In genomic region chr2:169091761-169092523, GRCh38 we compare ENCODE assay signal across 15 cellular contexts. TPM values are rescaled to one million over a fixed set of nuclear protein-coding genes. Genes with fewer than 3 reads are reported as not detected.
A peak's percentile ranks its signal among the peaks of the same experiment; 100 is the strongest.
DNase-seq lines count a peak whose midpoint lies in the region; ATAC-seq and TF ChIP-seq lines count a peak whose summit lies in the region.
"Had no signal": no experiment of that assay in that cellular context is flagged by ENCODE, and none has a peak within 500 bp of the region (broad histone marks: within the 10 kb centered on the region; RNA-seq: fewer than 3 reads in every experiment).

No MANE protein-coding gene starts in this region.

- in situ Hi-C loops in mammary epithelial cell (cut with MboI; ENCODE audit: low sequenced_read_pairs in 2 of 2): no loop called here

- H3K4me2 ChIP-seq in mammary epithelial cell (ENCODE audit: insufficient read depth, low read depth, low read length): peak overlapping the region; percentile 53

- no peaks in the 10 kb centered on the region for H4K20me1 ChIP-seq in mammary epithelial cell (ENCODE audit: insufficient read depth, low read length)

- no peaks in the 10 kb centered on the region for H3K9me3 ChIP-seq in mammary epithelial cell (replicated peaks; ENCODE audit: insufficient read depth, low read length)
- H3K9me3 ChIP-seq: SJSA1 had no signal

- H3K4me3 ChIP-seq in mammary epithelial cell (replicated peaks in 1 of 3; ENCODE audit: insufficient read depth in 1 of 3, low read depth in 2 of 3, low read length in 3 of 3): no peak overlapping the region
- H3K4me3 ChIP-seq: SJSA1 had no signal

- no peaks in the 10 kb centered on the region for H3K79me2 ChIP-seq in mammary epithelial cell (ENCODE audit: insufficient read depth, low read length)

- H3K27me3 ChIP-seq in mammary epithelial cell (ENCODE audit: insufficient read depth, low read length): no peaks in the 10 kb centered on the region
- H3K27me3 ChIP-seq: SJSA1 had no signal

- H3K27ac ChIP-seq in mammary epithelial cell (ENCODE audit: insufficient read depth, low read depth, low read length): no peak overlapping the region
- H3K27ac ChIP-seq: SJSA1 had no signal

- no peak overlapping the region for H3K9ac ChIP-seq in mammary epithelial cell (ENCODE audit: insufficient read depth, low read length)

- H3K4me1 ChIP-seq in mammary epithelial cell (ENCODE audit: insufficient read depth, low read length): peaks cover 46% of the 10 kb centered on the region

- BruUV-seq in mammary epithelial cell (replicated peaks; lab: Mats Ljungman, UMichigan): no TSS peak

- intact Hi-C loops in left cardiac atrium (cut with DNase I): no loop called here
- intact Hi-C loops in cardiac septum (cut with DNase I): no loop called here
- intact Hi-C loops in mammary epithelial cell (cut with micrococcal nuclease): loop anchor here (2.0 kb wide), 1 partner anchor 19 kb away; no protein-coding TSS in a partner anchor
- intact Hi-C loops in left colon (cut with DNase I, micrococcal nuclease): no loop called here

- no peak overlapping the region for H2AFZ ChIP-seq in mammary epithelial cell (ENCODE audit: low read depth, low read length)

- no peaks in the 10 kb centered on the region for H3K36me3 ChIP-seq in mammary epithelial cell (ENCODE audit: insufficient read depth, low read length)
- H3K36me3 ChIP-seq: SJSA1 had no signal

- WGBS in mammary epithelial cell (ENCODE audit: low coverage, missing lambda C conversion rate): 28% methylated on average over 8 of the region's 8 CpGs

- no peak for TF ChIP-seq CTCF in mammary epithelial cell (conservative IDR thresholded peaks at IDR 0.05 in 1 of 2, IDR thresholded peaks at IDR 0.05 in 1 of 2; ENCODE audit: extremely low read depth in 1 of 2, insufficient read depth in 1 of 2, low read depth in 1 of 2, low read length in 2 of 2)

- CTCF ChIA-PET in mammary epithelial cell (lab: Charles Lee; ENCODE audit: low non-redundant PET): no interaction called here

- DNase-seq in left cardiac atrium (no peak), cardiac septum (ENCODE audit: low spot score) (no peak), mammary epithelial cell (peak; percentile 87), left colon (peak; percentile 76 to 85)
- DNase-seq in activated CD4-positive, CD25-positive, alpha-beta regulatory T cell treated with anti-CD3 and anti-CD28 coated beads, Interleukin-2, amount 50 U/mL, for 72 hours: no peak
- DNase-seq: activated CD4-positive, CD25-positive, alpha-beta regulatory T cell; activated T-cell treated with anti-CD3 and anti-CD28 coated beads, Interleukin-2, amount 50 U/mL, for 72 hours; caudate nucleus had no signal

- dilution Hi-C loops in mammary epithelial cell (cut with HindIII; ENCODE audit: low sequenced_read_pairs): no loop called here

- peak; percentile 55 to 61 for ATAC-seq in left cardiac atrium
- ATAC-seq in left colon: peak; percentile 81
- ATAC-seq in GM21515 (IDR thresholded peaks at IDR 0.05; ENCODE audit: unreplicated experiment): no peak
- no peak for ATAC-seq in GM19452 (IDR thresholded peaks at IDR 0.05; ENCODE audit: unreplicated experiment)
- ATAC-seq in GM21737 (IDR thresholded peaks at IDR 0.05; ENCODE audit: unreplicated experiment): no peak
- ATAC-seq: activated T-cell treated with anti-CD3 and anti-CD28 coated beads, Interleukin-2, amount 50 U/mL, for 72 hours; left lobe of liver had no signal

RNA-seq across cellular contexts. Expression of gene DHRS9, which starts 22.6 kb away (rescaled TPM):
- total RNA-seq in left cardiac atrium: 10 to 100 TPM; 47.6 to 76.9 TPM
- 9.8 TPM for total RNA-seq in cardiac septum
- not detected for total RNA-seq in mammary epithelial cell
- polyA plus RNA-seq in mammary epithelial cell: 0.36 TPM
- not detected for polyA minus RNA-seq in mammary epithelial cell
- 100 to 1,000 TPM; 202 to 206 TPM for total RNA-seq in left colon
- total RNA-seq: NCI-H460, osteocyte had no signal

Comparison
In these comparisons a context has a peak if more than half of its experiments do, and no peak if none do; other contexts are left out.
1. ATAC-seq: peak in left cardiac atrium (2 of 2) and left colon (single experiment); none in GM21515 (single experiment), GM19452 (single experiment) and GM21737 (single experiment).
2. DNase-seq: peak in mammary epithelial cell (single experiment) and left colon (2 of 2); none in left cardiac atrium (single experiment), cardiac septum (single experiment) and activated CD4-positive, CD25-positive, alpha-beta regulatory T cell treated with anti-CD3 and anti-CD28 coated beads, Interleukin-2, amount 50 U/mL, for 72 hours (single experiment).